Comparison of ENCODE assay signal across 8 cellular contexts in genomic region chr1:236394905-236395779, GRCh38. TPM values are rescaled to one million over a fixed set of nuclear protein-coding genes. Genes with fewer than 3 reads are reported as not detected.
DNase-seq lines count a peak whose midpoint lies in the region; ATAC-seq and TF ChIP-seq lines count a peak whose summit lies in the region.

No MANE protein-coding gene starts in this region.

- no peaks in the 10 kb centered on the region for H3K9me3 Mint-ChIP-seq in T-helper 1 cell treated with Interleukin-12 subunit alpha and Interleukin-12 subunit beta and Interleukin-4 antibody, amounts not matched to agents 30 μg/mL and 1 μg/mL, for 36 hours
- H3K9me3 Mint-ChIP-seq in brain = no peaks in the 10 kb centered on the region

- TF ChIP-seq CTCF in brain (conservative IDR thresholded peaks at IDR 0.05) = no peak

- H3K4me1 Mint-ChIP-seq in T-helper 1 cell treated with Interleukin-12 subunit alpha and Interleukin-12 subunit beta and Interleukin-4 antibody, amounts not matched to agents 30 μg/mL and 1 μg/mL, for 36 hours (ENCODE audit: low read depth) = peaks cover 16% of the 10 kb centered on the region
- peaks cover 15% of the 10 kb centered on the region for H3K4me1 Mint-ChIP-seq in brain

- peak overlapping the region; percentile 82 for H3K27ac Mint-ChIP-seq in T-helper 1 cell treated with Interleukin-12 subunit alpha and Interleukin-12 subunit beta and Interleukin-4 antibody, amounts not matched to agents 30 μg/mL and 1 μg/mL, for 36 hours
- peak overlapping the region in 1 of 5 experiments; percentile 18 for H3K27ac Mint-ChIP-seq in brain

- H3K36me3 Mint-ChIP-seq in T-helper 1 cell treated with Interleukin-12 subunit alpha and Interleukin-12 subunit beta and Interleukin-4 antibody, amounts not matched to agents 30 μg/mL and 1 μg/mL, for 36 hours (ENCODE audit: low read depth) = peaks cover 2% of the 10 kb centered on the region
- H3K36me3 Mint-ChIP-seq in brain = no peaks in the 10 kb centered on the region

- peak; percentile 29 for DNase-seq in AG08396 (ENCODE audit: low spot score)
- peak; percentile 85 for DNase-seq in islet precursor cell
- DNase-seq in stimulated activated CD4-positive, alpha-beta T cell treated with anti-CD3 and anti-CD28 coated beads, Interleukin-4, amount 100 ng/mL, for 24 hours = peak; percentile 30
- DNase-seq in midbrain (lab: John Stamatoyannopoulos, UW) = no peak

- peak overlapping the region; percentile 89 for H3K4me3 Mint-ChIP-seq in T-helper 1 cell treated with Interleukin-12 subunit alpha and Interleukin-12 subunit beta and Interleukin-4 antibody, amounts not matched to agents 30 μg/mL and 1 μg/mL, for 36 hours
- peak overlapping the region; percentile 80 to 88 (median 83) for H3K4me3 Mint-ChIP-seq in brain

- ATAC-seq in GM18870 (IDR thresholded peaks at IDR 0.05; ENCODE audit: unreplicated experiment) = peak; percentile 37
- ATAC-seq in HG03196 (IDR thresholded peaks at IDR 0.05; ENCODE audit: unreplicated experiment) = peak; percentile 78

- peaks cover 20% of the 10 kb centered on the region for H3K27me3 Mint-ChIP-seq in T-helper 1 cell treated with Interleukin-12 subunit alpha and Interleukin-12 subunit beta and Interleukin-4 antibody, amounts not matched to agents 30 μg/mL and 1 μg/mL, for 36 hours (ENCODE audit: low read depth)
- H3K27me3 Mint-ChIP-seq in brain = peaks cover 64% of the 10 kb centered on the region

RNA-seq across cellular contexts. Expression of gene EDARADD, which starts 1.1 kb away (rescaled TPM):
- polyA plus RNA-seq in brain (ENCODE audit: insufficient read depth, low read depth, low replicate concordance) = 0.15 TPM
